11 cellular contexts compared by ENCODE assay signal in the genomic region with DNA sequence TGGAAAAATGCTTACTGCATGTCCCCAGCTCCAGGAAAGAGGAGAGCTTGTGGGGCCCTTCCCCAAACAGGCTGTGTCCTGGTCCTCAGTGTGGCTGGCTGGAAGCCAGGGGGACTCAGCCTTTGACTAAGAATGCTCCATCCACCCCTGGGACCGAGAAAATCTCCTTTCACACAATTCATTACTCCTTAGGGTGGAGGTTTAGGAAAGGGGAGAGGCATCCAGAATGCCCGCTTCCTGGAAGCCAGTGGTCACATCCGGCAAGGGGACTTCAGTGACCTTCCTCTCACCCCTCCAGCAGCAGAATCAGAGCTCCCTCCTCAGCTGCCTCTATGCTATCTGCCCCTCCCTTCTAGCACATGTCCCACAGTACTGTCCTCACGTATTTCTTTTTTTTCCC. TPM values are rescaled to one million over a fixed set of nuclear protein-coding genes. Genes with fewer than 3 reads are reported as not detected.
A peak's percentile ranks its signal among the peaks of the same experiment; 100 is the strongest.
DNase-seq lines count a peak whose midpoint lies in the region; ATAC-seq and TF ChIP-seq lines count a peak whose summit lies in the region.
"Had no signal": no experiment of that assay in that cellular context is flagged by ENCODE, and none has a peak within 500 bp of the region (broad histone marks: within the 10 kb centered on the region; RNA-seq: fewer than 3 reads in every experiment).

No MANE protein-coding gene starts in this region.

- H3K4me3 ChIP-seq in Peyer's patch: no peak overlapping the region
- no peak overlapping the region for H3K4me3 ChIP-seq in left lung
- no peak overlapping the region for H3K4me3 ChIP-seq in stomach
- no peak overlapping the region for H3K4me3 ChIP-seq in OCI-LY7 (ENCODE audit: low read depth, low read length, poor library complexity, severe bottlenecking)
- H3K4me3 ChIP-seq: PC-9 had no signal

- H3K9me3 ChIP-seq in Peyer's patch (no peaks in the 10 kb centered on the region), left lung (no peaks in the 10 kb centered on the region), stomach (no peaks in the 10 kb centered on the region), OCI-LY7 (ENCODE audit: low read length) (no peaks in the 10 kb centered on the region)

- intact Hi-C loops in left lung (cut with DNase I): loop anchor here in 1 of 2 donors (10.0 kb wide), 1 partner anchor 339 kb away; no protein-coding TSS in a partner anchor
- intact Hi-C loops in stomach (cut with DNase I; ENCODE audit: low total_unique reads): no loop called here
- intact Hi-C loops in OCI-LY7 (cut with micrococcal nuclease; ENCODE audit: unreplicated experiment): no loop called here

- CTCF ChIA-PET in OCI-LY7 (lab: Charles Lee; ENCODE audit: unreplicated experiment): no interaction called here

- no peaks in the 10 kb centered on the region for H3K79me2 ChIP-seq in OCI-LY7 (ENCODE audit: insufficient read depth, low read depth, low read length)

- DNase-seq in Peyer's patch (no peak), chondrocyte (ENCODE audit: low spot score) (no peak), left lung (no peak), stomach (no peak), NCI-H1930 (lab: John Stamatoyannopoulos, UW) (no peak), OCI-LY7 (ENCODE audit: low spot score) (no peak)
- DNase-seq: DMS79, hypothalamus, NCI-H1105 treated with DMSO at 0.1 percent for 48 hours, PC-9 had no signal

- POLR2A ChIA-PET in OCI-LY7 (lab: Charles Lee): no interaction called here

- no peak overlapping the region for H2AFZ ChIP-seq in OCI-LY7 (ENCODE audit: low read length)
- H2AFZ ChIP-seq: PC-9 had no signal

- no peak for TF ChIP-seq POLR2A in Peyer's patch (IDR thresholded peaks at IDR 0.05)
- no peak for TF ChIP-seq POLR2A in stomach (IDR thresholded peaks at IDR 0.05)

- H3K36me3 Mint-ChIP-seq in chondrocyte (ENCODE audit: low read depth): peaks cover 26% of the 10 kb centered on the region

- H3K4me3 Mint-ChIP-seq in chondrocyte (ENCODE audit: unreplicated experiment): no peak overlapping the region

- no peak for TF ChIP-seq CTCF in Peyer's patch (IDR thresholded peaks at IDR 0.05)
- no peak for TF ChIP-seq CTCF in chondrocyte (IDR thresholded peaks at IDR 0.05)
- TF ChIP-seq CTCF in left lung (IDR thresholded peaks at IDR 0.05): no peak
- TF ChIP-seq CTCF in stomach (IDR thresholded peaks at IDR 0.05): no peak
- TF ChIP-seq CTCF in OCI-LY7 (conservative IDR thresholded peaks at IDR 0.05; ENCODE audit: low read length): no peak

- ATAC-seq in left lung (no peak), GM18907 (IDR thresholded peaks at IDR 0.05; ENCODE audit: unreplicated experiment) (no peak)

- H3K27me3 Mint-ChIP-seq in chondrocyte (ENCODE audit: low read depth): no peaks in the 10 kb centered on the region

- peaks cover 0 to 8% (median 0%) of the 10 kb centered on the region in 3 donors for H3K36me3 ChIP-seq in Peyer's patch
- H3K36me3 ChIP-seq in left lung: peaks cover 5 to 64% of the 10 kb centered on the region in 2 donors
- peaks cover 4 to 44% (median 39%) of the 10 kb centered on the region in 4 donors for H3K36me3 ChIP-seq in stomach
- peaks cover 93% of the 10 kb centered on the region for H3K36me3 ChIP-seq in OCI-LY7 (ENCODE audit: insufficient read depth, low read length)

- H3K27ac Mint-ChIP-seq in chondrocyte (ENCODE audit: unreplicated experiment): peak overlapping the region; percentile 61

- H3K27me3 ChIP-seq in Peyer's patch (no peaks in the 10 kb centered on the region), left lung (no peaks in the 10 kb centered on the region), stomach (no peaks in the 10 kb centered on the region)

- H3K4me2 ChIP-seq in OCI-LY7 (ENCODE audit: low read length): no peak overlapping the region
- H3K4me2 ChIP-seq: PC-9 had no signal

- peaks cover 55% of the 10 kb centered on the region for H3K4me1 Mint-ChIP-seq in chondrocyte (ENCODE audit: low read depth)

- no peaks in the 10 kb centered on the region for H3K9me2 ChIP-seq in OCI-LY7 (ENCODE audit: insufficient read depth, low read length)

- WGBS in stomach, 5 donors: 55 to 62% (median 57%) methylated on average over 4 of the region's 4 CpGs

- BruUV-seq in OCI-LY7 (replicated peaks; lab: Mats Ljungman, UMichigan): no TSS peak

- TF ChIP-seq EP300 in stomach (IDR thresholded peaks at IDR 0.05): no peak

- no peaks in the 10 kb centered on the region for H3K9me3 Mint-ChIP-seq in chondrocyte (ENCODE audit: low read depth)

- H3K4me1 ChIP-seq in Peyer's patch (peaks cover 0 to 9% (median 0%) of the 10 kb centered on the region in 4 donors), left lung (peaks cover 2 to 64% of the 10 kb centered on the region in 2 donors), stomach (peaks cover 15 to 57% (median 30%) of the 10 kb centered on the region in 4 donors), OCI-LY7 (ENCODE audit: insufficient read depth, low read length, poor library complexity, severe bottlenecking) (no peaks in the 10 kb centered on the region)

- no peaks in the 10 kb centered on the region for H4K20me1 ChIP-seq in OCI-LY7 (ENCODE audit: insufficient read depth, low read length)

- H3K27ac ChIP-seq in Peyer's patch (peak overlapping the region; percentile 31 to 75 (median 39)), left lung (peak overlapping the region; percentile 19 to 74), stomach (peak overlapping the region in 4 of 5 donors; percentile 59 to 80 (median 68)), OCI-LY7 (ENCODE audit: low read depth, low read length, poor library complexity, severe bottlenecking) (no peak overlapping the region)
- H3K27ac ChIP-seq: PC-9 had no signal

RNA-seq across cellular contexts. Expression of gene ATG16L2, which starts 21.9 kb away (rescaled TPM):
- total RNA-seq in Peyer's patch (100 to 1,000 TPM in 1 of 4 donors, 10 to 100 TPM in 3; 39.9 to 226 (median 65.0) TPM), chondrocyte (7.9 to 14.8 TPM (median 9.9 TPM) in 3 replicates), left lung (10 to 100 TPM; 41.5 to 87.3 TPM), stomach (100 to 1,000 TPM in 1 of 5 donors, 10 to 100 TPM in 4; 13.0 to 266 (median 40.3) TPM), OCI-LY7 (2022) (108 and 130 TPM in 2 replicates)
- 10 to 100 TPM; 15.4 to 67.0 (median 30.4) TPM for polyA plus RNA-seq in stomach
- 99.1 and 103 TPM in 2 replicates for total RNA-seq in OCI-LY7 (2014; rRNA removed; shearing (Covaris generic))

RNA-seq across cellular contexts. Expression of gene STARD10, which starts 42.3 kb away (rescaled TPM):
- total RNA-seq in Peyer's patch (100 to 1,000 TPM; 118 to 187 (median 168) TPM), chondrocyte (58.8 to 81.0 TPM (median 79.4 TPM) in 3 replicates), left lung (100 to 1,000 TPM in 1 of 2 donors, 10 to 100 TPM in 1; 83.8 to 119 TPM), stomach (100 to 1,000 TPM; 125 to 895 (median 321) TPM), OCI-LY7 (2022) (10.4 and 12.1 TPM in 2 replicates)
- polyA plus RNA-seq in stomach: 100 to 1,000 TPM; 310 to 950 (median 759) TPM
- 8.1 and 12.9 TPM in 2 replicates for total RNA-seq in OCI-LY7 (2014; rRNA removed; shearing (Covaris generic))
